ENCODE assay signal across 9 cellular contexts in the genomic region with DNA sequence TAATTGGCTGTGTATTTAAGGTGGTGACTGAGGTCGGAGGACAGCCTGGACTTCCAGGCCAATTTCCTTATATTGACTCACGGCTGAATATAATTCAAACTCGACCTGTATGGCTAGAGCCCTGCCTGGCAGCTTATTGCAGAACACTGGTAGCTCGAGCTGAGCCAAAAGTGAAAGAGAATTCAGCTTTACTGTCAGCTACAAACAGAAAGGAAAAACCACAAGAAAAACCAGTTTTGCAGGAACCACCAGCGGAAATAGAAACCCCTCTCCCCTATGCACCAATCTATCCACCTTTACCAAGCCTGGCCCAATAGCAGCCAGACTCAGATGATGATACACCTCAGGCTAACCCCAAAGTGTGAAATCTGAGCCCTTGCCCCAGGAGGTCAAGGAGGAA.
A peak's percentile ranks its signal among the peaks of the same experiment; 100 is the strongest.
DNase-seq lines count a peak whose midpoint lies in the region; ATAC-seq lines count a peak whose summit lies in the region.
"Had no signal": no experiment of that assay in that cellular context is flagged by ENCODE, and none has a peak within 500 bp of the region (broad histone marks: within the 10 kb centered on the region; RNA-seq: fewer than 3 reads in every experiment).

No MANE protein-coding gene starts in this region.

- H3K27me3 ChIP-seq in endocrine pancreas (ENCODE audit: control insufficient read depth, insufficient read depth, low read length) (no peaks in the 10 kb centered on the region), aorta (ENCODE audit: control insufficient read depth in 1 of 2, insufficient read depth in 2 of 2, low read length in 1 of 2) (no peaks in the 10 kb centered on the region)
- H3K27me3 ChIP-seq: pancreas had no signal

- H3K9ac ChIP-seq in endocrine pancreas (ENCODE audit: control insufficient read depth, insufficient read depth, low read length): peak overlapping the region; percentile 60

- DNase-seq in NCI-H2107 treated with DMSO at 0.1 percent for 48 hours (lab: John Stamatoyannopoulos, UW; ENCODE audit: unreplicated experiment): peak; percentile 0
- peak; percentile 14 for DNase-seq in stimulated activated CD4-positive, alpha-beta T cell treated with anti-CD3 and anti-CD28 coated beads, Interleukin-4, amount 100 ng/mL, for 24 hours
- no peak for DNase-seq in DMS 273 treated with DMSO at 0.1 percent for 48 hours (lab: John Stamatoyannopoulos, UW)
- no peak for DNase-seq in aorta
- DNase-seq in NCI-H345 (lab: John Stamatoyannopoulos, UW): no peak

- peak; percentile 63 for ATAC-seq in GM21390 (IDR thresholded peaks at IDR 0.05; ENCODE audit: unreplicated experiment)
- no peak for ATAC-seq in aorta (ENCODE audit: low FRiP score)
- no peak for ATAC-seq in GM18502 (IDR thresholded peaks at IDR 0.05; ENCODE audit: poor library complexity, unreplicated experiment)
- ATAC-seq: pancreas had no signal

- no peaks in the 10 kb centered on the region for H3K36me3 ChIP-seq in endocrine pancreas (ENCODE audit: control insufficient read depth, insufficient read depth, low read length)
- no peaks in the 10 kb centered on the region for H3K36me3 ChIP-seq in aorta (ENCODE audit: control insufficient read depth in 1 of 2, insufficient read depth in 2 of 2, low read length in 1 of 2)
- H3K36me3 ChIP-seq: pancreas had no signal

- H3K4me3 ChIP-seq in endocrine pancreas (ENCODE audit: control insufficient read depth, insufficient read depth, low read length): peak overlapping the region; percentile 89
- H3K4me3 ChIP-seq in aorta (ENCODE audit: low read length in 2 of 2): peak overlapping the region in 1 of 2 donors; percentile 16
- H3K4me3 ChIP-seq: pancreas had no signal

- WGBS in aorta, 2 donors: 7% methylated on average over 5 of the region's 5 CpGs; no CpG with 5 or more reads in 1 of the 2 donors

- peak overlapping the region in 1 of 2 donors; percentile 75 for H3K27ac ChIP-seq in aorta (ENCODE audit: low read depth in 1 of 2, low read length in 2 of 2)
- H3K27ac ChIP-seq: pancreas had no signal

- H3K4me1 ChIP-seq in endocrine pancreas (ENCODE audit: control insufficient read depth, insufficient read depth, low read length) (no peaks in the 10 kb centered on the region), aorta (ENCODE audit: control insufficient read depth in 1 of 2, insufficient read depth in 2 of 2, low read length in 2 of 2) (no peaks in the 10 kb centered on the region)
- H3K4me1 ChIP-seq: pancreas had no signal

- intact Hi-C loops in aorta (cut with DNase I): no loop called here

- H3K9me3 ChIP-seq in endocrine pancreas (ENCODE audit: control insufficient read depth, low read length) (no peaks in the 10 kb centered on the region), aorta (ENCODE audit: control insufficient read depth, low read length) (no peaks in the 10 kb centered on the region)
- H3K9me3 ChIP-seq: pancreas had no signal

Comparison
In these comparisons a context has a peak if more than half of its experiments do, and no peak if none do; other contexts are left out.
1. DNase-seq: peak in NCI-H2107 treated with DMSO at 0.1 percent for 48 hours (single experiment) and stimulated activated CD4-positive, alpha-beta T cell treated with anti-CD3 and anti-CD28 coated beads, Interleukin-4, amount 100 ng/mL, for 24 hours (single experiment); none in DMS 273 treated with DMSO at 0.1 percent for 48 hours (single experiment), aorta (0 of 2) and NCI-H345 (single experiment).